8 cellular contexts compared by ENCODE assay signal in genomic region chr16:58494981-58495860, GRCh38. TPM values are rescaled to one million over a fixed set of nuclear protein-coding genes. Genes with fewer than 3 reads are reported as not detected.
DNase-seq lines count a peak whose midpoint lies in the region; ATAC-seq and TF ChIP-seq lines count a peak whose summit lies in the region.

No MANE protein-coding gene starts in this region.

- H3K4me1 Mint-ChIP-seq in CD4-positive, CD25-positive, alpha-beta regulatory T cell: peaks cover 0 to 20% (median 0%) of the 10 kb centered on the region in 4 donors
- H3K4me1 Mint-ChIP-seq in naive thymus-derived CD4-positive, alpha-beta T cell: peaks cover 0 to 14% (median 4%) of the 10 kb centered on the region in 7 donors

- peak; percentile 36 to 40 for ATAC-seq in CD4-positive, CD25-positive, alpha-beta regulatory T cell (ENCODE audit: low read depth in 2 of 2)
- peak; percentile 66 for ATAC-seq in GM19467 (IDR thresholded peaks at IDR 0.05; ENCODE audit: unreplicated experiment)
- peak; percentile 63 for ATAC-seq in naive thymus-derived CD4-positive, alpha-beta T cell

- no peak overlapping the region for H3K27ac ChIP-seq in CD4-positive, CD25-positive, alpha-beta regulatory T cell (ENCODE audit: insufficient read depth, low read length, poor library complexity, severe bottlenecking)
- H3K27ac ChIP-seq in naive thymus-derived CD4-positive, alpha-beta T cell (ENCODE audit: low read depth, low read length): no peak overlapping the region
- H3K27ac ChIP-seq in temporal lobe (ENCODE audit: low read depth, low read length): peak overlapping the region; percentile 100

- no peaks in the 10 kb centered on the region for H3K9me3 ChIP-seq in CD4-positive, CD25-positive, alpha-beta regulatory T cell (ENCODE audit: control insufficient read depth in 2 of 2, low read length in 2 of 2)
- H3K9me3 ChIP-seq in naive thymus-derived CD4-positive, alpha-beta T cell (ENCODE audit: control insufficient read depth in 2 of 3, low read length in 3 of 3): no peaks in the 10 kb centered on the region

- no peaks in the 10 kb centered on the region for H3K27me3 ChIP-seq in CD4-positive, CD25-positive, alpha-beta regulatory T cell (ENCODE audit: control insufficient read depth, insufficient read depth, low read length)
- H3K27me3 ChIP-seq in naive thymus-derived CD4-positive, alpha-beta T cell (ENCODE audit: control insufficient read depth in 2 of 2, insufficient read depth in 2 of 2, low read length in 2 of 2): no peaks in the 10 kb centered on the region

- no peaks in the 10 kb centered on the region for H3K36me3 Mint-ChIP-seq in CD4-positive, CD25-positive, alpha-beta regulatory T cell
- no peaks in the 10 kb centered on the region for H3K36me3 Mint-ChIP-seq in naive thymus-derived CD4-positive, alpha-beta T cell

- intact Hi-C loops in naive thymus-derived CD4-positive, alpha-beta T cell (cut with micrococcal nuclease): loop anchor here in 1 of 2 donors (1.0 kb wide), 2 partner anchors 135 to 261 kb away; no protein-coding TSS in a partner anchor

- H3K4me3 Mint-ChIP-seq in CD4-positive, CD25-positive, alpha-beta regulatory T cell: no peak overlapping the region
- peak overlapping the region in 1 of 10 donors; percentile 11 for H3K4me3 Mint-ChIP-seq in naive thymus-derived CD4-positive, alpha-beta T cell

- H3K4me1 ChIP-seq in CD4-positive, CD25-positive, alpha-beta regulatory T cell (ENCODE audit: control insufficient read depth, insufficient read depth, low read length, poor library complexity, severe bottlenecking): no peaks in the 10 kb centered on the region
- peaks cover 0 to 3% of the 10 kb centered on the region in 2 donors for H3K4me1 ChIP-seq in naive thymus-derived CD4-positive, alpha-beta T cell (ENCODE audit: control insufficient read depth in 2 of 2, insufficient read depth in 2 of 2, low read length in 2 of 2)

- H3K9me3 Mint-ChIP-seq in CD4-positive, CD25-positive, alpha-beta regulatory T cell: no peaks in the 10 kb centered on the region
- no peaks in the 10 kb centered on the region for H3K9me3 Mint-ChIP-seq in naive thymus-derived CD4-positive, alpha-beta T cell

- H3K27ac Mint-ChIP-seq in CD4-positive, CD25-positive, alpha-beta regulatory T cell: peak overlapping the region in 1 of 3 donors; percentile 38
- H3K27ac Mint-ChIP-seq in naive thymus-derived CD4-positive, alpha-beta T cell: peak overlapping the region in 5 of 9 donors; percentile 36 to 75 (median 67)

- TF ChIP-seq CTCF in fibroblast of mammary gland (conservative IDR thresholded peaks at IDR 0.05; ENCODE audit: control insufficient read depth, insufficient read depth, low read depth, low read length): peak; percentile 71

- no peak overlapping the region for H3K4me3 ChIP-seq in CD4-positive, CD25-positive, alpha-beta regulatory T cell (ENCODE audit: low read depth, low read length)
- no peak overlapping the region for H3K4me3 ChIP-seq in fibroblast of mammary gland (ENCODE audit: control insufficient read depth, low read depth, low read length)
- no peak overlapping the region for H3K4me3 ChIP-seq in naive thymus-derived CD4-positive, alpha-beta T cell (ENCODE audit: low read length)

- POLR2A ChIA-PET in naive thymus-derived CD4-positive, alpha-beta T cell (lab: Charles Lee): no interaction called here

- no peaks in the 10 kb centered on the region for H3K27me3 Mint-ChIP-seq in CD4-positive, CD25-positive, alpha-beta regulatory T cell
- peaks cover 0 to 14% (median 0%) of the 10 kb centered on the region in 5 donors for H3K27me3 Mint-ChIP-seq in naive thymus-derived CD4-positive, alpha-beta T cell

- no peaks in the 10 kb centered on the region for H3K36me3 ChIP-seq in CD4-positive, CD25-positive, alpha-beta regulatory T cell (ENCODE audit: control insufficient read depth, insufficient read depth, low read length)
- H3K36me3 ChIP-seq in naive thymus-derived CD4-positive, alpha-beta T cell (ENCODE audit: control insufficient read depth in 2 of 3, insufficient read depth in 3 of 3, low read length in 3 of 3): no peaks in the 10 kb centered on the region

- DNase-seq in CD4-positive, CD25-positive, alpha-beta regulatory T cell: peak; percentile 30 to 83 (median 44)
- DNase-seq in HPDE6-E6E7 (ENCODE audit: extremely low spot score): peak; percentile 94
- peak; percentile 20 for DNase-seq in NCI-H82 treated with DMSO at 0.1 percent for 48 hours (lab: John Stamatoyannopoulos, UW; ENCODE audit: unreplicated experiment)
- peak; percentile 26 for DNase-seq in activated T-cell treated with anti-CD3 and anti-CD28 coated beads for 4 hours
- DNase-seq in fibroblast of mammary gland (ENCODE audit: low read depth): peak; percentile 96
- peak in 8 of 9 donors; percentile 23 to 83 (median 56) for DNase-seq in naive thymus-derived CD4-positive, alpha-beta T cell

- CTCF ChIA-PET in naive thymus-derived CD4-positive, alpha-beta T cell (lab: Charles Lee): interaction anchor here (2.3 kb wide), 1 partner anchor 159 kb away, joined by 5 read pairs; no protein-coding TSS in a partner anchor

RNA-seq across cellular contexts. Expression of gene NDRG4, which starts 4.7 kb away (rescaled TPM):
- 0.52 TPM for total RNA-seq in CD4-positive, CD25-positive, alpha-beta regulatory T cell
- under 1 TPM in 2 of 4 donors, not detected in 2; 0.15 to 0.40 TPM for polyA plus RNA-seq in CD4-positive, CD25-positive, alpha-beta regulatory T cell
- total RNA-seq in naive thymus-derived CD4-positive, alpha-beta T cell: 1 to 10 TPM; 1.1 to 5.3 (median 2.7) TPM
- polyA plus RNA-seq in naive thymus-derived CD4-positive, alpha-beta T cell: 1 to 10 TPM in 1 of 2 donors, under 1 TPM in 1; 0.63 to 1.5 TPM
- total RNA-seq in temporal lobe: 221 TPM

RNA-seq across cellular contexts. Expression of gene SETD6, which starts 20.1 kb away (rescaled TPM):
- 17.5 TPM for total RNA-seq in CD4-positive, CD25-positive, alpha-beta regulatory T cell
- polyA plus RNA-seq in CD4-positive, CD25-positive, alpha-beta regulatory T cell: 10 to 100 TPM in 1 of 4 donors, 1 to 10 TPM in 3; 6.3 to 11.5 (median 8.4) TPM
- total RNA-seq in naive thymus-derived CD4-positive, alpha-beta T cell: 10 to 100 TPM; 20.7 to 41.3 (median 39.0) TPM
- 10 to 100 TPM in 1 of 2 donors, 1 to 10 TPM in 1; 9.8 to 13.3 TPM for polyA plus RNA-seq in naive thymus-derived CD4-positive, alpha-beta T cell
- total RNA-seq in temporal lobe: 18.7 TPM

Comparison
In these comparisons a context has a peak if more than half of its experiments do, and no peak if none do; other contexts are left out.
1. DNase-seq: peak in every context shown above with its lines; median percentile 96 in fibroblast of mammary gland; 94 in HPDE6-E6E7; 56 in naive thymus-derived CD4-positive, alpha-beta T cell; 44 in CD4-positive, CD25-positive, alpha-beta regulatory T cell; 26 in activated T-cell treated with anti-CD3 and anti-CD28 coated beads for 4 hours; 20 in NCI-H82 treated with DMSO at 0.1 percent for 48 hours.
2. RNA of gene NDRG4, which starts 4.7 kb away (total RNA-seq): 221 TPM in temporal lobe (single experiment); 1.1 to 5.3 TPM in naive thymus-derived CD4-positive, alpha-beta T cell and 0.52 TPM in CD4-positive, CD25-positive, alpha-beta regulatory T cell (single experiment); every median in the first group is over 10 times any median in the second.
3. Peak in every context shown above with its lines, with median percentiles within 50 percentile points of each other: ATAC-seq.